In the genomic region with DNA sequence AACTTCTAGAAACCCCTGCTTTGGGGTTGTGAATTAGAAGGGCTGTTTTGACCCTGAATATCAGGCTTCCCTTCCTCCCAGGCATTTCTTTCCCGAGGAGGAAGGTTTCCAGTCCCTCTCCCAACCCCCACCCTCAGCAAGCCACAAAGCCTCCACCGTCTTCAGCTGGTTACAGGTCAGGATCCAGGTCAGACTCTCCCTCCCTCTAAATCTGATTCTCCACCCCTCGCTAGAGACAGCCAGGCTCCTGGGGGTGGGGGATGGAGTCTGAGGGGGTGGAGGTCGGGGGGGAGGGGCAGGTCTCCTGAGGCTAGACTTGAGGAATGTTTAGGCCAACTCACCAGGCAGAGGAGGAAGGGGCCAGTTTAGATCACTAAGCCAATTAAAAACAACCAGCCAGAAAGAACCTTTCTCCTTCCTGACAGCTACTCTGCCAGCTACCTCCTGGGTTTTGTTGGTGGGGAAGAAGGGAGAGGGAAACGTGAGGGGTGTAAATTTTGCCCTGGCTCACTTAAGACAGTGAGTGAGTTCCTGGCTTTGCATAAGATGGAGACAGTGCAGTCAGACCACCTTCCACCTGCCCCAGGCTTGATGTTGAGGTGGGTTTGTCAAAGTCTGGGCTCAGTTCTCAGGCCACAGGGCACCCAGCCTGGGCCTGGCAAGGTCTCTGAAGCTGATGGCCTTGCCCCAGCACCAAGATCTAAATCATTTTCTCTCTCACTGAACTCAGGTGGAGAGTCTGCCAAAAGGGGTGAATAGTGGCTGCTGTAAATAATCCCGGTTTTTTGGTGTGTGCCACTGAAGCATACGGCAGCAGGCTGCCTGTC, we compare ENCODE assay signal across 11 cellular contexts. TPM values are rescaled to one million over a fixed set of nuclear protein-coding genes. Genes with fewer than 3 reads are reported as not detected.
A peak's percentile ranks its signal among the peaks of the same experiment; 100 is the strongest.
DNase-seq lines count a peak whose midpoint lies in the region; ATAC-seq, FAIRE-seq and TF ChIP-seq lines count a peak whose summit lies in the region.
"Had no signal": no experiment of that assay in that cellular context is flagged by ENCODE, and none has a peak within 500 bp of the region (broad histone marks: within the 10 kb centered on the region; RNA-seq: fewer than 3 reads in every experiment).

No MANE protein-coding gene starts in this region.

- FAIRE-seq in HepG2 (lab: Jason Lieb, UNC) (no peak), K562 (lab: Jason Lieb, UNC) (no peak)

- TF ChIP-seq POLR2A in HepG2 (IDR thresholded peaks at IDR 0.05; ENCODE audit: insufficient read depth in 1 of 2, low read depth in 2 of 2, low read length in 2 of 2) (no peak), right lobe of liver (IDR thresholded peaks at IDR 0.05) (no peak), K562 (conservative IDR thresholded peaks at IDR 0.05) (no peak)

- no peaks in the 10 kb centered on the region for H3K27me3 Mint-ChIP-seq in T-helper 2 cell treated with Interferon-gamma antibody and Interleukin-4, amounts not matched to agents 5 μg/mL and 100 μg/mL, for 36 hours (ENCODE audit: low read depth)

- H3K27ac Mint-ChIP-seq in T-helper 2 cell treated with Interferon-gamma antibody and Interleukin-4, amounts not matched to agents 5 μg/mL and 100 μg/mL, for 36 hours, result no peak overlapping the region

- peak overlapping the region; percentile 20 for H3K23ac ChIP-seq in mesendoderm (ENCODE audit: low read length)

- H3K36me3 ChIP-seq in HepG2 (replicated peaks in 1 of 2; ENCODE audit: control insufficient read depth in 1 of 2, insufficient read depth in 2 of 2, low read length in 2 of 2) (peaks cover 0 to 9% of the 10 kb centered on the region in 2 experiments; a peak in 2 of 5 replicates), right lobe of liver (no peaks in the 10 kb centered on the region), K562 (ENCODE audit: control insufficient read depth, insufficient read depth, low read length) (no peaks in the 10 kb centered on the region), mesendoderm (ENCODE audit: control insufficient read depth, insufficient read depth, low read length) (no peaks in the 10 kb centered on the region)
- H3K36me3 ChIP-seq: SJSA1 had no signal

- peak overlapping the region; percentile 84 for H2BK120ac ChIP-seq in mesendoderm (ENCODE audit: low read depth, low read length)

- no peak for DNase-seq in HepG2 (ENCODE audit: low spot score)
- no peak for DNase-seq in right lobe of liver
- DNase-seq in K562 (ENCODE audit: extremely low read depth in 1 of 4, low spot score in 3 of 4), result peak; percentile 59 to 66 (median 62)
- peak; percentile 98 for DNase-seq in mesendoderm
- no peak for DNase-seq in DMS153 (lab: John Stamatoyannopoulos, UW)
- DNase-seq in T-helper 2 cell treated with Interferon-gamma antibody and Interleukin-4, amounts not matched to agents 5 μg/mL and 100 μg/mL, for 36 hours (ENCODE audit: low spot score), result no peak
- DNase-seq in KG1 (lab: John Stamatoyannopoulos, UW), result no peak
- DNase-seq: activated CD4-positive, alpha-beta T cell treated with anti-CD3 and anti-CD28 coated beads for 4 hours; foreskin fibroblast had no signal

- H3K9me3 ChIP-seq in HepG2 (ENCODE audit: low read length) (no peaks in the 10 kb centered on the region), right lobe of liver (no peaks in the 10 kb centered on the region), K562 (replicated peaks; ENCODE audit: control insufficient read depth, insufficient read depth, low read depth, low read length) (no peaks in the 10 kb centered on the region)
- H3K9me3 ChIP-seq: SJSA1 had no signal

- H3K4me3 ChIP-seq in HepG2 (replicated peaks in 1 of 3; ENCODE audit: insufficient read depth in 1 of 3, low read depth in 2 of 3, low read length in 3 of 3) (peak overlapping the region in 1 of 3 experiments; percentile 58; a peak in 2 of 6 replicates), right lobe of liver (no peak overlapping the region), K562 (no peak overlapping the region), mesendoderm (ENCODE audit: low read length) (no peak overlapping the region)
- H3K4me3 ChIP-seq: SJSA1 had no signal

- peak overlapping the region; percentile 87 for H3K18ac ChIP-seq in mesendoderm (ENCODE audit: low read length)

- TF ChIP-seq CTCF in HepG2 (CRISPR knock-in tag; IDR thresholded peaks at IDR 0.05), result no peak
- no peak for TF ChIP-seq CTCF in right lobe of liver (IDR thresholded peaks at IDR 0.05)
- no peak for TF ChIP-seq CTCF in K562 (IDR thresholded peaks at IDR 0.05 in 2 of 3, conservative IDR thresholded peaks at IDR 0.05 in 1 of 3; ENCODE audit: insufficient read depth in 2 of 3, low read depth in 1 of 3, low read length in 3 of 3)

- H2BK15ac ChIP-seq in mesendoderm (replicated peaks; ENCODE audit: low read depth), result no peak overlapping the region

- TF ChIP-seq EP300 in HepG2 (IDR thresholded peaks at IDR 0.05; ENCODE audit: low read depth in 2 of 2, low read length in 2 of 2), result no peak; a peak in 1 of 4 replicates
- no peak for TF ChIP-seq EP300 in HepG2 (CRISPR knock-in tag; IDR thresholded peaks at IDR 0.05; ENCODE audit: borderline replicate concordance)
- no peak for TF ChIP-seq EP300 in K562 (IDR thresholded peaks at IDR 0.05; ENCODE audit: low read length)

- no peaks in the 10 kb centered on the region for H3K9me3 Mint-ChIP-seq in T-helper 2 cell treated with Interferon-gamma antibody and Interleukin-4, amounts not matched to agents 5 μg/mL and 100 μg/mL, for 36 hours

- H4K5ac ChIP-seq in mesendoderm (ENCODE audit: low read length), result peak overlapping the region; percentile 50

- H3K4me1 ChIP-seq in HepG2 (ENCODE audit: insufficient read depth, low read length) (peaks cover 84% of the 10 kb centered on the region), right lobe of liver (peaks cover 0 to 43% (median 23%) of the 10 kb centered on the region in 4 donors), K562 (replicated peaks in 1 of 2; ENCODE audit: control insufficient read depth in 2 of 2, insufficient read depth in 2 of 2, low read length in 2 of 2) (peaks cover 25 to 36% of the 10 kb centered on the region in 2 experiments), mesendoderm (ENCODE audit: control insufficient read depth, low read depth, low read length) (peaks cover 38% of the 10 kb centered on the region)

- H3K4me1 Mint-ChIP-seq in T-helper 2 cell treated with Interferon-gamma antibody and Interleukin-4, amounts not matched to agents 5 μg/mL and 100 μg/mL, for 36 hours (ENCODE audit: low read depth), result peaks cover 18% of the 10 kb centered on the region

- CTCF ChIA-PET in HepG2 (lab: Yijun Ruan, JAX; ENCODE audit: low intra/inter-chr PET ratio, low total read pairs) (no interaction called here), K562 (lab: Yijun Ruan, JAX; ENCODE audit: low intra/inter-chr PET ratio) (no interaction called here)

- H2AFZ ChIP-seq in HepG2 (ENCODE audit: low read length) (no peak overlapping the region), K562 (ENCODE audit: low read depth, low read length) (peak overlapping the region; percentile 53; the same call in 1 of the 2 replicates)

- 26% methylated on average over 7 of the region's 7 CpGs for WGBS in HepG2 (ENCODE audit: low lambda C conversion rate)
- WGBS in right lobe of liver (ENCODE audit: insufficient coverage, low coverage, low lambda C conversion rate, missing lambda C conversion rate), result 30% methylated on average over 5 of the region's 7 CpGs
- 27% methylated on average over 6 of the region's 7 CpGs for WGBS in K562 (ENCODE audit: insufficient coverage, low coverage, missing lambda C conversion rate)
- no CpG with 5 or more reads among the region's 7 CpGs for WGBS in mesendoderm (ENCODE audit: extremely low coverage, insufficient coverage, low lambda C conversion rate)

- TF ChIP-seq RAD21 in HepG2 (CRISPR knock-in tag; IDR thresholded peaks at IDR 0.05) (no peak), K562 (CRISPR knock-in tag; conservative IDR thresholded peaks at IDR 0.05 in 1 of 2, IDR thresholded peaks at IDR 0.05 in 1 of 2) (no peak)

- peak overlapping the region; percentile 60 for H2AK5ac ChIP-seq in mesendoderm (ENCODE audit: low read length)

- H3K27ac ChIP-seq in HepG2 (ENCODE audit: extremely low read length, insufficient read depth, low read length) (peak overlapping the region; percentile 78), right lobe of liver (no peak overlapping the region), K562 (ENCODE audit: extremely low read depth, low read depth, low read length) (no peak overlapping the region), mesendoderm (ENCODE audit: low read depth, low read length) (peak overlapping the region; percentile 96)
- H3K27ac ChIP-seq: SJSA1 had no signal

- ATAC-seq in HepG2 (peak; percentile 5), right lobe of liver (no peak), K562 (peak; percentile 74), GM18873 (IDR thresholded peaks at IDR 0.05; ENCODE audit: low FRiP score, unreplicated experiment) (no peak)

- H3K56ac ChIP-seq in mesendoderm (ENCODE audit: low read length), result peak overlapping the region; percentile 85

- H3K9ac ChIP-seq in HepG2 (ENCODE audit: insufficient read depth, low read depth, low read length) (peak overlapping the region; percentile 55), K562 (ENCODE audit: insufficient read depth in 1 of 2, low read depth in 2 of 2, low read length in 2 of 2) (peak overlapping the region in 1 of 2 experiments; percentile 38; a peak in 2 of 4 replicates), mesendoderm (ENCODE audit: low read length) (peak overlapping the region; percentile 58)

- in situ Hi-C loops in HepG2 (cut with HindIII; ENCODE audit: extremely low pct_ligation_motif_present, low pct_unique_long_range_greater_than_20kb), result no loop called here
- in situ Hi-C loops in K562 (cut with MboI), result no loop called here

- peak overlapping the region; percentile 98 for H2BK5ac ChIP-seq in mesendoderm (ENCODE audit: low read length)

- no peak overlapping the region for H4K8ac ChIP-seq in mesendoderm (ENCODE audit: low read depth, low read length)

- H3K27me3 ChIP-seq in HepG2 (ENCODE audit: control insufficient read depth in 1 of 2, insufficient read depth in 2 of 2, low read length in 2 of 2), result no peaks in the 10 kb centered on the region
- H3K27me3 ChIP-seq in right lobe of liver, result no peaks in the 10 kb centered on the region
- H3K27me3 ChIP-seq in K562 (ENCODE audit: control insufficient read depth in 2 of 2, insufficient read depth in 2 of 2, low read length in 2 of 2), result no peaks in the 10 kb centered on the region
- no peaks in the 10 kb centered on the region for H3K27me3 ChIP-seq in mesendoderm (ENCODE audit: insufficient read depth, low read length, poor library complexity)
- H3K27me3 ChIP-seq: SJSA1 had no signal

- H3K4me2 ChIP-seq in HepG2 (ENCODE audit: low read depth, low read length), result peak overlapping the region; percentile 73
- H3K4me2 ChIP-seq in K562 (ENCODE audit: insufficient read depth, low read length), result no peak overlapping the region; the same call in 1 of the 2 replicates
- H3K4me2 ChIP-seq in mesendoderm (ENCODE audit: low read length), result peak overlapping the region; percentile 25

- intact Hi-C loops in HepG2 (cut with micrococcal nuclease; ENCODE audit: unreplicated experiment) (loop anchor here (1.0 kb wide), 1 partner anchor 9 kb away; no protein-coding TSS in a partner anchor), right lobe of liver (cut with DNase I) (no loop called here), K562 (cut with micrococcal nuclease) (no loop called here)

- H3K79me1 ChIP-seq in mesendoderm (ENCODE audit: low read length), result no peaks in the 10 kb centered on the region

- H3K36me3 Mint-ChIP-seq in T-helper 2 cell treated with Interferon-gamma antibody and Interleukin-4, amounts not matched to agents 5 μg/mL and 100 μg/mL, for 36 hours (ENCODE audit: low read depth), result peaks cover 4% of the 10 kb centered on the region

- H4K20me1 ChIP-seq in HepG2 (ENCODE audit: insufficient read depth, low read length), result no peaks in the 10 kb centered on the region
- H4K20me1 ChIP-seq in K562 (replicated peaks; ENCODE audit: control insufficient read depth, insufficient read depth, low read length), result no peaks in the 10 kb centered on the region

- H3K79me2 ChIP-seq in HepG2 (ENCODE audit: insufficient read depth, low read length) (no peaks in the 10 kb centered on the region), K562 (ENCODE audit: control insufficient read depth, insufficient read depth, low read length) (no peaks in the 10 kb centered on the region), mesendoderm (ENCODE audit: control insufficient read depth, insufficient read depth, low read length) (no peaks in the 10 kb centered on the region)

- peak overlapping the region; percentile 94 for H3K4ac ChIP-seq in mesendoderm (ENCODE audit: low read depth, low read length)

- H3K9me1 ChIP-seq in K562 (ENCODE audit: control insufficient read depth, insufficient read depth, low read length), result no peaks in the 10 kb centered on the region

- BruUV-seq in HepG2 (replicated peaks; lab: Mats Ljungman, UMichigan) (no TSS peak), K562 (replicated peaks; lab: Mats Ljungman, UMichigan) (no TSS peak)

- POLR2A ChIA-PET in HepG2 (lab: Yijun Ruan, JAX) (interaction anchor here (0.7 to 15.1 kb wide), 10 partner anchors 10 to 87 kb away, joined by 3 to 371 read pairs (median 6); a partner anchor contains a TSS), K562 (lab: Yijun Ruan, JAX) (interaction anchor here (0.6 to 3.8 kb wide), 8 partner anchors 7 to 716 kb away, joined by 3 to 22 read pairs (median 4); no protein-coding TSS in a partner anchor)

- no peak overlapping the region for H3K4me3 Mint-ChIP-seq in T-helper 2 cell treated with Interferon-gamma antibody and Interleukin-4, amounts not matched to agents 5 μg/mL and 100 μg/mL, for 36 hours

RNA-seq across cellular contexts. Expression of a gene that starts 19.5 kb away (rescaled TPM):
- total RNA-seq in HepG2 (2016; rRNA removed; fragmentation: Illumina TruSeq; extraction: Trizol) (5.4 and 8.7 TPM in 2 replicates), right lobe of liver (1 to 10 TPM; 1.7 to 7.3 (median 3.4) TPM), K562 (2014; rRNA removed) (0.41 and 0.59 TPM in 2 replicates), K562 (2014; rRNA removed; fragmentation: Illumina TruSeq; extraction: Trizol) (0.25 and 0.32 TPM in 2 replicates), K562 (2015; rRNA removed; fragmentation: Illumina TruSeq; extraction: Trizol) (0.19 and 0.29 TPM in 2 replicates), K562 (2021) (0.56 and 0.91 TPM in 2 replicates)
- total RNA-seq in HepG2 (2016; cell fraction: cytosol; rRNA removed; fragmentation: Illumina TruSeq; extraction: Trizol; ENCODE audit: low read depth), result 0.88 and 1.0 TPM in 2 replicates
- total RNA-seq in HepG2 (2016; cell fraction: insoluble cytoplasmic fraction; rRNA removed; fragmentation: Illumina TruSeq; extraction: Trizol), result 5.1 and 9.6 TPM in 2 replicates
- 2.8 and 3.2 TPM in 2 replicates for total RNA-seq in HepG2 (2016; cell fraction: membrane; rRNA removed; fragmentation: Illumina TruSeq; extraction: Trizol)
- 11.8 and 14.8 TPM in 2 replicates for total RNA-seq in HepG2 (2016; cell fraction: nucleus; rRNA removed; fragmentation: Illumina TruSeq; extraction: Trizol)
- polyA plus RNA-seq in HepG2 (2011; rRNA removed) (15.9 and 32.7 TPM in 2 replicates), K562 (2011; rRNA removed) (0.35 and 0.59 TPM in 2 replicates), K562 (2014; fragmentation: Illumina TruSeq; extraction: Trizol) (0.52 and 0.87 TPM in 2 replicates), K562 (2014; fragmentation: Nextera tagmentation; extraction: Ambion mirVana) (not detected), K562 (2014; rRNA removed) (0.82 and 0.86 TPM in 2 replicates)
- polyA plus RNA-seq in HepG2 (2011; cell fraction: cytosol; rRNA removed), result 12.2 and 20.6 TPM in 2 replicates
- polyA plus RNA-seq in HepG2 (2011; cell fraction: nucleus; rRNA removed), result 28.3 and 48.7 TPM in 2 replicates
- 14.9 and 27.8 TPM in 2 replicates for polyA plus RNA-seq in HepG2 (2012)
- polyA plus RNA-seq in HepG2 (2016; cell fraction: cytosol; fragmentation: Illumina TruSeq; extraction: Trizol; ENCODE audit: low read depth), result 0.38 and 0.44 TPM in 2 replicates
- 4.3 and 4.9 TPM in 2 replicates for polyA plus RNA-seq in HepG2 (2016; cell fraction: insoluble cytoplasmic fraction; fragmentation: Illumina TruSeq; extraction: Trizol; ENCODE audit: low read depth)
- 0.95 and 1.0 TPM in 2 replicates for polyA plus RNA-seq in HepG2 (2016; cell fraction: membrane; fragmentation: Illumina TruSeq; extraction: Trizol; ENCODE audit: low read depth)
- polyA plus RNA-seq in HepG2 (2016; cell fraction: nucleus; fragmentation: Illumina TruSeq; extraction: Trizol; ENCODE audit: insufficient read depth, low read depth), result 13.0 and 15.3 TPM in 2 replicates
- 3.0 and 44.4 TPM in 2 replicates for polyA minus RNA-seq in HepG2 (2011; rRNA and poly(A)+ RNA removed; ENCODE audit: low replicate concordance)
- 11.2 and 23.6 TPM in 2 replicates for polyA minus RNA-seq in HepG2 (2011; cell fraction: cytosol; rRNA and poly(A)+ RNA removed)
- polyA minus RNA-seq in HepG2 (2011; cell fraction: nucleus; rRNA and poly(A)+ RNA removed), result 23.4 and 35.4 TPM in 2 replicates
- 0.58 and 3.5 TPM in 2 replicates for total RNA-seq in K562 (2011; cell fraction: chromatin; rRNA removed; ENCODE audit: low replicate concordance)
- total RNA-seq in K562 (2011; cell fraction: nucleolus; rRNA removed), result 2.5 and 2.8 TPM in 2 replicates
- 0.81 and 1.7 TPM in 2 replicates for total RNA-seq in K562 (2011; cell fraction: nucleoplasm; rRNA removed)
- 0.49 and 0.56 TPM in 2 replicates for polyA plus RNA-seq in K562 (2011; cell fraction: cytosol; rRNA removed)
- polyA plus RNA-seq in K562 (2011; cell fraction: nucleus; rRNA removed), result 0.76 and 0.92 TPM in 2 replicates
- polyA plus RNA-seq in K562 (2012), result 0.53 and 3.8 TPM in 2 replicates
- 0.54 and 1.1 TPM in 2 replicates for polyA minus RNA-seq in K562 (2011; rRNA and poly(A)+ RNA removed)
- 1.2 TPM in 1 of 2 replicates, not detected in the other for polyA minus RNA-seq in K562 (2011; cell fraction: cytosol; rRNA and poly(A)+ RNA removed)
- polyA minus RNA-seq in K562 (2011; cell fraction: nucleus; rRNA and poly(A)+ RNA removed), result 0.40 and 1.00 TPM in 2 replicates
- 5.7 TPM for polyA plus RNA-seq in mesendoderm (2013, experiment 1 of 2)
- polyA plus RNA-seq in mesendoderm (2013, experiment 2 of 2), result 5.5 TPM

RNA-seq across cellular contexts. Expression of a gene that starts 50.2 kb away (rescaled TPM):
- total RNA-seq in HepG2 (2016; rRNA removed; fragmentation: Illumina TruSeq; extraction: Trizol), result 208 and 346 TPM in 2 replicates
- total RNA-seq in HepG2 (2016; cell fraction: cytosol; rRNA removed; fragmentation: Illumina TruSeq; extraction: Trizol; ENCODE audit: low read depth), result 41.2 and 44.6 TPM in 2 replicates
- 215 and 364 TPM in 2 replicates for total RNA-seq in HepG2 (2016; cell fraction: insoluble cytoplasmic fraction; rRNA removed; fragmentation: Illumina TruSeq; extraction: Trizol)
- 66.6 and 67.3 TPM in 2 replicates for total RNA-seq in HepG2 (2016; cell fraction: membrane; rRNA removed; fragmentation: Illumina TruSeq; extraction: Trizol)
- total RNA-seq in HepG2 (2016; cell fraction: nucleus; rRNA removed; fragmentation: Illumina TruSeq; extraction: Trizol), result 83.4 and 83.7 TPM in 2 replicates
- 257 and 356 TPM in 2 replicates for polyA plus RNA-seq in HepG2 (2011; rRNA removed)
- polyA plus RNA-seq in HepG2 (2011; cell fraction: cytosol; rRNA removed), result 182 and 220 TPM in 2 replicates
- 51.4 and 52.1 TPM in 2 replicates for polyA plus RNA-seq in HepG2 (2011; cell fraction: nucleus; rRNA removed)
- polyA plus RNA-seq in HepG2 (2012), result 184 and 206 TPM in 2 replicates
- 72.3 and 76.1 TPM in 2 replicates for polyA plus RNA-seq in HepG2 (2016; cell fraction: cytosol; fragmentation: Illumina TruSeq; extraction: Trizol; ENCODE audit: low read depth)
- polyA plus RNA-seq in HepG2 (2016; cell fraction: insoluble cytoplasmic fraction; fragmentation: Illumina TruSeq; extraction: Trizol; ENCODE audit: low read depth), result 607 and 646 TPM in 2 replicates
- polyA plus RNA-seq in HepG2 (2016; cell fraction: membrane; fragmentation: Illumina TruSeq; extraction: Trizol; ENCODE audit: low read depth), result 102 TPM in 2 replicates
- 218 and 240 TPM in 2 replicates for polyA plus RNA-seq in HepG2 (2016; cell fraction: nucleus; fragmentation: Illumina TruSeq; extraction: Trizol; ENCODE audit: insufficient read depth, low read depth)
- 39.8 and 85.1 TPM in 2 replicates for polyA minus RNA-seq in HepG2 (2011; rRNA and poly(A)+ RNA removed; ENCODE audit: low replicate concordance)
- 43.2 and 55.2 TPM in 2 replicates for polyA minus RNA-seq in HepG2 (2011; cell fraction: cytosol; rRNA and poly(A)+ RNA removed)
- 31.1 and 41.5 TPM in 2 replicates for polyA minus RNA-seq in HepG2 (2011; cell fraction: nucleus; rRNA and poly(A)+ RNA removed)
- 100 to 1,000 TPM in 2 of 6 experiments, 10 to 100 TPM in 4; 57.9 to 277 (median 81.0) TPM for total RNA-seq in right lobe of liver
- 30.2 and 39.1 TPM in 2 replicates for total RNA-seq in K562 (2011; cell fraction: chromatin; rRNA removed; ENCODE audit: low replicate concordance)
- 32.4 and 37.0 TPM in 2 replicates for total RNA-seq in K562 (2011; cell fraction: nucleolus; rRNA removed)
- 49.5 and 55.9 TPM in 2 replicates for total RNA-seq in K562 (2011; cell fraction: nucleoplasm; rRNA removed)
- 409 and 442 TPM in 2 replicates for total RNA-seq in K562 (2014; rRNA removed)
- total RNA-seq in K562 (2014; rRNA removed; fragmentation: Illumina TruSeq; extraction: Trizol), result 165 and 189 TPM in 2 replicates
- total RNA-seq in K562 (2015; rRNA removed; fragmentation: Illumina TruSeq; extraction: Trizol), result 167 and 189 TPM in 2 replicates
- 155 and 161 TPM in 2 replicates for total RNA-seq in K562 (2021)
- polyA plus RNA-seq in K562 (2011; rRNA removed), result 353 and 402 TPM in 2 replicates
- 142 and 212 TPM in 2 replicates for polyA plus RNA-seq in K562 (2011; cell fraction: cytosol; rRNA removed)
- 80.9 and 136 TPM in 2 replicates for polyA plus RNA-seq in K562 (2011; cell fraction: nucleus; rRNA removed)
- 199 and 317 TPM in 2 replicates for polyA plus RNA-seq in K562 (2012)
- polyA plus RNA-seq in K562 (2014; fragmentation: Illumina TruSeq; extraction: Trizol), result 314 and 378 TPM in 2 replicates
- polyA plus RNA-seq in K562 (2014; fragmentation: Nextera tagmentation; extraction: Ambion mirVana), result 1,000 to 10,000 TPM; 1,071 to 1,097 TPM
- polyA plus RNA-seq in K562 (2014; rRNA removed), result 657 and 689 TPM in 2 replicates
- 128 and 133 TPM in 2 replicates for polyA minus RNA-seq in K562 (2011; rRNA and poly(A)+ RNA removed)
- 40.4 and 48.7 TPM in 2 replicates for polyA minus RNA-seq in K562 (2011; cell fraction: cytosol; rRNA and poly(A)+ RNA removed)
- polyA minus RNA-seq in K562 (2011; cell fraction: nucleus; rRNA and poly(A)+ RNA removed), result 28.3 and 45.9 TPM in 2 replicates
- 546 TPM for polyA plus RNA-seq in mesendoderm (2013, experiment 1 of 2)
- polyA plus RNA-seq in mesendoderm (2013, experiment 2 of 2), result 544 TPM

Comparison
In these comparisons a context has a peak if more than half of its experiments do, and no peak if none do; other contexts are left out.
1. ATAC-seq: peak in HepG2 (single experiment) and K562 (single experiment); none in right lobe of liver (0 of 4) and GM18873 (single experiment).
2. H3K27ac ChIP-seq: peak in HepG2 (single experiment) and mesendoderm (single experiment); none in right lobe of liver (0 of 3) and K562 (single experiment).
3. DNase-seq: peak in K562 (4 of 4) and mesendoderm (single experiment); none in HepG2 (single experiment), right lobe of liver (0 of 3), DMS153 (single experiment), T-helper 2 cell treated with Interferon-gamma antibody and Interleukin-4, amounts not matched to agents 5 μg/mL and 100 μg/mL, for 36 hours (single experiment) and KG1 (single experiment).